ENCODE assay signal across 19 cellular contexts in genomic region chr5:170105643-170106611, GRCh38. TPM values are rescaled to one million over a fixed set of nuclear protein-coding genes. Genes with fewer than 3 reads are reported as not detected.
DNase-seq lines count a peak whose midpoint lies in the region; ATAC-seq, FAIRE-seq and TF ChIP-seq lines count a peak whose summit lies in the region.
"Had no signal": no experiment of that assay in that cellular context is flagged by ENCODE, and none has a peak within 500 bp of the region (broad histone marks: within the 10 kb centered on the region; RNA-seq: fewer than 3 reads in every experiment).

Gene FOXI1 (plus strand): TSS chr5:170105897. CDS start chr5:170105958, 61 bp downstream.

- H3K27me3 ChIP-seq in upper lobe of right lung: no peaks in the 10 kb centered on the region

- peaks cover 46% of the 10 kb centered on the region for H3K27me3 Mint-ChIP-seq in activated naive CD4-positive, alpha-beta T cell treated with anti-CD3 and anti-CD28 coated beads, Interleukin-2, amount 10 ng/mL, durations not matched to agents 7 days and 5 days

- no peaks in the 10 kb centered on the region for H3K36me3 ChIP-seq in upper lobe of right lung

- H3K27ac ChIP-seq in upper lobe of right lung: no peak within 1 kb of the TSS
- H3K27ac ChIP-seq: parathyroid adenoma, PC-9 had no signal

- peak; percentile 2 for DNase-seq in activated naive CD4-positive, alpha-beta T cell treated with anti-CD3 and anti-CD28 coated beads, Interleukin-2, amount 10 ng/mL, durations not matched to agents 7 days and 5 days
- no peak for DNase-seq in activated naive CD4-positive, alpha-beta T cell (lab: John Stamatoyannopoulos, UW)
- DNase-seq in NCI-H748 treated with DMSO at 0.1 percent for 48 hours (lab: John Stamatoyannopoulos, UW): peak; percentile 52
- DNase-seq in islet precursor cell: peak; percentile 47
- DNase-seq in upper lobe of right lung: no peak
- no peak for DNase-seq in GM12891 (ENCODE audit: insufficient read length, low spot score)
- DNase-seq in Ammon's horn (ENCODE audit: low spot score): no peak
- DNase-seq in activated CD4-positive, alpha-beta T cell treated with anti-CD3 and anti-CD28 coated beads, Interleukin-2, amount 50 U/mL, for 48 hours: no peak
- DNase-seq: activated CD4-positive, alpha-beta T cell treated with anti-CD3 and anti-CD28 coated beads, Interleukin-2, amount 10 ng/mL, durations not matched to agents 7 days and 5 days; activated effector memory CD4-positive, alpha-beta T cell treated with Interleukin-2 at 50 U/mL for 16 hours; DMS53; HCEC 1CT; Karpas-422; NCI-H2081 treated with DMSO at 0.1 percent for 48 hours; PC-9 had no signal

- CTCF ChIA-PET in activated naive CD4-positive, alpha-beta T cell treated with anti-CD3 and anti-CD28 coated beads, Interleukin-2, amount 10 ng/mL, durations not matched to agents 7 days and 5 days (lab: Charles Lee): no interaction called here

- H3K4me3 ChIP-seq in upper lobe of right lung: no peak within 1 kb of the TSS
- H3K4me3 ChIP-seq: PC-9 had no signal

- H3K9me3 Mint-ChIP-seq in activated naive CD4-positive, alpha-beta T cell treated with anti-CD3 and anti-CD28 coated beads, Interleukin-2, amount 10 ng/mL, durations not matched to agents 7 days and 5 days: no peaks in the 10 kb centered on the region
- H3K9me3 Mint-ChIP-seq: activated CD4-positive, alpha-beta T cell treated with anti-CD3 and anti-CD28 coated beads, Interleukin-2, amount 10 ng/mL, durations not matched to agents 7 days and 5 days; mesothelial cell of epicardium had no signal

- H3K4me1 ChIP-seq in upper lobe of right lung: no peaks in the 10 kb centered on the region
- H3K4me1 ChIP-seq: parathyroid adenoma had no signal

- peak; percentile 73 for ATAC-seq in upper lobe of right lung

- H3K4me1 Mint-ChIP-seq in activated naive CD4-positive, alpha-beta T cell treated with anti-CD3 and anti-CD28 coated beads, Interleukin-2, amount 10 ng/mL, durations not matched to agents 7 days and 5 days: no peaks in the 10 kb centered on the region
- H3K4me1 Mint-ChIP-seq: activated CD4-positive, alpha-beta T cell treated with anti-CD3 and anti-CD28 coated beads, Interleukin-2, amount 10 ng/mL, durations not matched to agents 7 days and 5 days had no signal

- no peak within 1 kb of the TSS for H3K27ac Mint-ChIP-seq in activated naive CD4-positive, alpha-beta T cell treated with anti-CD3 and anti-CD28 coated beads, Interleukin-2, amount 10 ng/mL, durations not matched to agents 7 days and 5 days
- H3K27ac Mint-ChIP-seq: activated CD4-positive, alpha-beta T cell treated with anti-CD3 and anti-CD28 coated beads, Interleukin-2, amount 10 ng/mL, durations not matched to agents 7 days and 5 days; mesothelial cell of epicardium had no signal

- no peaks in the 10 kb centered on the region for H3K9me3 ChIP-seq in upper lobe of right lung

- intact Hi-C loops in upper lobe of right lung (cut with DNase I): no loop called here

- FAIRE-seq in GM12891 (lab: Jason Lieb, UNC): no peak

- H3K4me3 Mint-ChIP-seq in activated naive CD4-positive, alpha-beta T cell treated with anti-CD3 and anti-CD28 coated beads, Interleukin-2, amount 10 ng/mL, durations not matched to agents 7 days and 5 days: no peak within 1 kb of the TSS
- H3K4me3 Mint-ChIP-seq: activated CD4-positive, alpha-beta T cell treated with anti-CD3 and anti-CD28 coated beads, Interleukin-2, amount 10 ng/mL, durations not matched to agents 7 days and 5 days; mesothelial cell of epicardium had no signal

- TF ChIP-seq POLR2A in GM12891 (IDR thresholded peaks at IDR 0.05; ENCODE audit: low read depth, low read length): no peak

- no peaks in the 10 kb centered on the region for H3K36me3 Mint-ChIP-seq in activated naive CD4-positive, alpha-beta T cell treated with anti-CD3 and anti-CD28 coated beads, Interleukin-2, amount 10 ng/mL, durations not matched to agents 7 days and 5 days
- H3K36me3 Mint-ChIP-seq: mesothelial cell of epicardium had no signal

- TF ChIP-seq CTCF in upper lobe of right lung (IDR thresholded peaks at IDR 0.05): no peak

TF ChIP-seq in GM12891, 5 proteins besides CTCF, POLR2A, EP300 and RAD21:
- TF ChIP-seq SPI1 (IDR thresholded peaks at IDR 0.05; ENCODE audit: low read depth, low read length) (no peak), POLR2AphosphoS5 (IDR thresholded peaks at IDR 0.05; ENCODE audit: low read depth, low read length) (no peak), TAF1 (IDR thresholded peaks at IDR 0.05; ENCODE audit: low read depth, low read length) (no peak), POU2F2 (IDR thresholded peaks at IDR 0.05; ENCODE audit: low read depth, low read length) (no peak), PAX5 (IDR thresholded peaks at IDR 0.05; ENCODE audit: insufficient read depth, low read length, severe bottlenecking) (no peak)
TF ChIP-seq in GM12891: peak in this region for 0.

RNA-seq across cellular contexts. Expression of gene FOXI1, which starts in this region (rescaled TPM):
- total RNA-seq in upper lobe of right lung: not detected
- polyA plus RNA-seq in GM12891 (2012; ENCODE audit: low read depth, missing spikeins): not detected
- total RNA-seq: activated CD4-positive, alpha-beta T cell treated with anti-CD3 and anti-CD28 coated beads, Interleukin-2, amount 10 ng/mL, durations not matched to agents 7 days and 5 days; mesothelial cell of epicardium; PC-9; T-helper 1 cell treated with Interleukin-12 subunit alpha and Interleukin-12 subunit beta and Interleukin-4 antibody, amounts not matched to agents 30 ng/mL and 1 ng/mL, for 36 hours; temporal lobe had no signal

Comparison
In these comparisons a context has a peak if more than half of its experiments do, and no peak if none do; other contexts are left out.
1. DNase-seq: peak in activated naive CD4-positive, alpha-beta T cell treated with anti-CD3 and anti-CD28 coated beads, Interleukin-2, amount 10 ng/mL, durations not matched to agents 7 days and 5 days (single experiment), NCI-H748 treated with DMSO at 0.1 percent for 48 hours (single experiment) and islet precursor cell (single experiment); none in activated naive CD4-positive, alpha-beta T cell (0 of 4), upper lobe of right lung (single experiment), GM12891 (single experiment), Ammon's horn (single experiment) and activated CD4-positive, alpha-beta T cell treated with anti-CD3 and anti-CD28 coated beads, Interleukin-2, amount 50 U/mL, for 48 hours (0 of 2).
2. Peak in ATAC-seq in upper lobe of right lung; RNA of the gene not detected or under 1 TPM.